Comparison of ENCODE assay signal across 8 cellular contexts in genomic region chr17:36183001-36183810, GRCh38. TPM values are rescaled to one million over a fixed set of nuclear protein-coding genes. Genes with fewer than 3 reads are reported as not detected.
DNase-seq lines count a peak whose midpoint lies in the region; ATAC-seq and TF ChIP-seq lines count a peak whose summit lies in the region.

No MANE protein-coding gene starts in this region.

- intact Hi-C loops in posterior cingulate gyrus (cut with DNase I), result no loop called here

- peaks cover 5% of the 10 kb centered on the region for H3K4me1 Mint-ChIP-seq in activated CD4-positive, alpha-beta memory T cell treated with anti-CD3 and anti-CD28 coated beads, Interleukin-2, amount 10 ng/mL, durations not matched to agents 7 days and 5 days

- H3K36me3 ChIP-seq in cardiac muscle cell, result no peaks in the 10 kb centered on the region

- peaks cover 58% of the 10 kb centered on the region for H3K27me3 Mint-ChIP-seq in activated CD4-positive, alpha-beta memory T cell treated with anti-CD3 and anti-CD28 coated beads, Interleukin-2, amount 10 ng/mL, durations not matched to agents 7 days and 5 days

- no peaks in the 10 kb centered on the region for H3K9me3 ChIP-seq in cardiac muscle cell (ENCODE audit: low read depth)

- H3K36me3 Mint-ChIP-seq in activated CD4-positive, alpha-beta memory T cell treated with anti-CD3 and anti-CD28 coated beads, Interleukin-2, amount 10 ng/mL, durations not matched to agents 7 days and 5 days (ENCODE audit: low read depth), result no peaks in the 10 kb centered on the region

- H3K27ac Mint-ChIP-seq in activated CD4-positive, alpha-beta memory T cell treated with anti-CD3 and anti-CD28 coated beads, Interleukin-2, amount 10 ng/mL, durations not matched to agents 7 days and 5 days, result no peak overlapping the region

- no peaks in the 10 kb centered on the region for H3K9me3 Mint-ChIP-seq in activated CD4-positive, alpha-beta memory T cell treated with anti-CD3 and anti-CD28 coated beads, Interleukin-2, amount 10 ng/mL, durations not matched to agents 7 days and 5 days

- DNase-seq in NCI-H82 (lab: John Stamatoyannopoulos, UW) (peak; percentile 55), NCI-H82 treated with DMSO at 0.1 percent for 48 hours (lab: John Stamatoyannopoulos, UW; ENCODE audit: unreplicated experiment) (no peak), HT-29 (ENCODE audit: low spot score) (peak; percentile 76), cardiac muscle cell (ENCODE audit: low read depth in 1 of 2, low spot score in 1 of 2) (peak; percentile 65 to 86), posterior cingulate gyrus (peak in 7 of 10 donors; percentile 24 to 95 (median 50))
- no peak for DNase-seq in activated CD4-positive, alpha-beta memory T cell treated with anti-CD3 and anti-CD28 coated beads, Interleukin-2, amount 10 ng/mL, durations not matched to agents 7 days and 5 days

- no peak for TF ChIP-seq CTCF in cardiac muscle cell (IDR thresholded peaks at IDR 0.05; ENCODE audit: low read depth, low read length)

- no peak overlapping the region for H3K27ac ChIP-seq in cardiac muscle cell

- H3K4me3 Mint-ChIP-seq in activated CD4-positive, alpha-beta memory T cell treated with anti-CD3 and anti-CD28 coated beads, Interleukin-2, amount 10 ng/mL, durations not matched to agents 7 days and 5 days, result peak overlapping the region; percentile 13

- no peaks in the 10 kb centered on the region for H3K4me1 ChIP-seq in cardiac muscle cell (ENCODE audit: low read depth)

- H3K4me3 ChIP-seq in cardiac muscle cell, result peak overlapping the region; percentile 49

- H3K27me3 ChIP-seq in cardiac muscle cell, result peaks cover 70% of the 10 kb centered on the region

- CTCF ChIA-PET in activated CD4-positive, alpha-beta memory T cell treated with anti-CD3 and anti-CD28 coated beads, Interleukin-2, amount 10 ng/mL, durations not matched to agents 7 days and 5 days (lab: Charles Lee), result no interaction called here

- POLR2A ChIA-PET in activated CD4-positive, alpha-beta memory T cell treated with anti-CD3 and anti-CD28 coated beads, Interleukin-2, amount 10 ng/mL, durations not matched to agents 7 days and 5 days (lab: Charles Lee), result no interaction called here

- ATAC-seq in GM18511 (IDR thresholded peaks at IDR 0.05; ENCODE audit: unreplicated experiment) (no peak), GM21619 (IDR thresholded peaks at IDR 0.05; ENCODE audit: unreplicated experiment) (no peak)

RNA-seq across cellular contexts. Expression of gene TBC1D3B, which starts 6.8 kb away (rescaled TPM):
- 10.0 and 18.6 TPM in 2 replicates for total RNA-seq in HT-29 (2014; rRNA removed; shearing (Covaris generic))
- 1 to 10 TPM; 6.8 to 9.5 TPM for total RNA-seq in activated CD4-positive, alpha-beta memory T cell treated with anti-CD3 and anti-CD28 coated beads, Interleukin-2, amount 10 ng/mL, durations not matched to agents 7 days and 5 days
- total RNA-seq in cardiac muscle cell, result 2.3 and 5.5 TPM in 2 replicates
- polyA plus RNA-seq in cardiac muscle cell, result 4.0 and 4.7 TPM in 2 replicates

RNA-seq across cellular contexts. Expression of gene CCL3L1, which starts 13.4 kb away (rescaled TPM):
- total RNA-seq in HT-29 (2014; rRNA removed; shearing (Covaris generic)), result not detected in 2 replicates
- 1 to 10 TPM; 1.7 to 1.9 TPM for total RNA-seq in activated CD4-positive, alpha-beta memory T cell treated with anti-CD3 and anti-CD28 coated beads, Interleukin-2, amount 10 ng/mL, durations not matched to agents 7 days and 5 days
- not detected in 2 replicates for total RNA-seq in cardiac muscle cell
- polyA plus RNA-seq in cardiac muscle cell, result 0.24 TPM in 1 of 2 replicates, not detected in the other

RNA-seq across cellular contexts. Expression of gene CCL4L2, which starts 27.7 kb away (rescaled TPM):
- total RNA-seq in HT-29 (2014; rRNA removed; shearing (Covaris generic)), result not detected in 2 replicates
- total RNA-seq in activated CD4-positive, alpha-beta memory T cell treated with anti-CD3 and anti-CD28 coated beads, Interleukin-2, amount 10 ng/mL, durations not matched to agents 7 days and 5 days, result 1 to 10 TPM; 3.6 to 4.0 TPM
- not detected in 2 replicates for total RNA-seq in cardiac muscle cell
- 0.21 TPM in 1 of 2 replicates, not detected in the other for polyA plus RNA-seq in cardiac muscle cell

Comparison
In these comparisons a context has a peak if more than half of its experiments do, and no peak if none do; other contexts are left out.
1. DNase-seq: peak in NCI-H82 (single experiment), HT-29 (single experiment), cardiac muscle cell (2 of 2) and posterior cingulate gyrus (7 of 10); none in NCI-H82 treated with DMSO at 0.1 percent for 48 hours (single experiment) and activated CD4-positive, alpha-beta memory T cell treated with anti-CD3 and anti-CD28 coated beads, Interleukin-2, amount 10 ng/mL, durations not matched to agents 7 days and 5 days (single experiment).